ENCODE assay signal across 21 cellular contexts in the genomic region with DNA sequence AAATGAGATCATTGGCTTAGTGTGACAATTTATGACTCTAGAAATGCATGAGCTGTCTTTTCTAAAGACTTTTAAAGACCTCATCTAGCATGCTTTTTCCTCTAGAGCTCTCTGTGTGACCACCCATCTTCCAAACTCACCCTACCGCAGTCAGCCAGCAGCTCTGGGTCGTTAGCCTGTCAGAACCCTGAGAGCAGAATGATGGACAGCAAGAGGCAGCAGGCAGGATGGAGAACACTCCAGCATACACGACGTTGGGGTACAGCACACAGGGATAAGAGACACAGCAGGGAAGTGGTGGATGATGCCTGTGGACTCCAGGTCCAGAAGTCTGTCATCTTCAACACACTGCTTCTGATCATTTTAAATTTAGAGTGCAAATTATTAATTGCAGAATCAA. TPM values are rescaled to one million over a fixed set of nuclear protein-coding genes. Genes with fewer than 3 reads are reported as not detected.
"Had no signal": no experiment of that assay in that cellular context is flagged by ENCODE, and none has a peak within 500 bp of the region (broad histone marks: within the 10 kb centered on the region; RNA-seq: fewer than 3 reads in every experiment).

No MANE protein-coding gene starts in this region.

- H3K36me3 Mint-ChIP-seq: naive thymus-derived CD4-positive, alpha-beta T cell had no signal

- DNase-seq: effector memory CD8-positive, alpha-beta T cell; foreskin keratinocyte; kidney glomerular epithelial cell; mesendoderm; naive thymus-derived CD4-positive, alpha-beta T cell; nucleus accumbens; ovary; right cardiac atrium; small intestine; stimulated activated CD4-positive, alpha-beta T cell treated with anti-CD3 and anti-CD28 coated beads, Interleukin-12 subunit alpha, Interleukin-12 subunit beta, amount 100 ng/mL, for 4 hours; stimulated activated naive CD4-positive, alpha-beta T cell; stomach; substantia nigra; trophoblast cell had no signal

- H3K27me3 ChIP-seq: esophagus muscularis mucosa, foreskin keratinocyte, ovary, stomach had no signal

- H3K9me3 Mint-ChIP-seq: dendritic cell treated with granulocyte-macrophage colony-stimulating factor and Interleukin-4, amounts not matched to agents 40 ng/mL and 50 ng/mL, for 4 days; neural crest cell had no signal

- H3K4me1 ChIP-seq: esophagus muscularis mucosa, foreskin keratinocyte, stomach had no signal

- FAIRE-seq: colon, islet of Langerhans, small intestine had no signal

- H3K4me3 Mint-ChIP-seq: dendritic cell treated with granulocyte-macrophage colony-stimulating factor and Interleukin-4, amounts not matched to agents 40 ng/mL and 50 ng/mL, for 4 days; effector memory CD8-positive, alpha-beta T cell; naive thymus-derived CD4-positive, alpha-beta T cell; neural crest cell had no signal

- H3K4me3 ChIP-seq: esophagus muscularis mucosa, ovary, stomach had no signal

- ATAC-seq: effector memory CD8-positive, alpha-beta T cell; foreskin keratinocyte; naive thymus-derived CD4-positive, alpha-beta T cell; right cardiac atrium had no signal

- H3K27me3 Mint-ChIP-seq: dendritic cell treated with granulocyte-macrophage colony-stimulating factor and Interleukin-4, amounts not matched to agents 40 ng/mL and 50 ng/mL, for 4 days; effector memory CD8-positive, alpha-beta T cell; progenitor cell of endocrine pancreas had no signal

- H3K4me1 Mint-ChIP-seq: naive thymus-derived CD4-positive, alpha-beta T cell; neural crest cell had no signal

- H3K27ac Mint-ChIP-seq: dendritic cell treated with granulocyte-macrophage colony-stimulating factor and Interleukin-4, amounts not matched to agents 40 ng/mL and 50 ng/mL, for 4 days; effector memory CD8-positive, alpha-beta T cell; naive thymus-derived CD4-positive, alpha-beta T cell; progenitor cell of endocrine pancreas had no signal

- H3K9me3 ChIP-seq: esophagus muscularis mucosa, ovary, stomach had no signal

- H3K36me3 ChIP-seq: esophagus muscularis mucosa, ovary, stomach had no signal

- H3K27ac ChIP-seq: epithelial cell of prostate, esophagus muscularis mucosa, foreskin keratinocyte, ovary, stomach had no signal

RNA-seq across cellular contexts. Expression of a gene that starts 45.1 kb away (rescaled TPM):
- total RNA-seq: foreskin keratinocyte; naive thymus-derived CD4-positive, alpha-beta T cell had no signal
- polyA plus RNA-seq: foreskin keratinocyte; naive thymus-derived CD4-positive, alpha-beta T cell had no signal
